Comparison of ENCODE assay signal across 16 cellular contexts in the genomic region with DNA sequence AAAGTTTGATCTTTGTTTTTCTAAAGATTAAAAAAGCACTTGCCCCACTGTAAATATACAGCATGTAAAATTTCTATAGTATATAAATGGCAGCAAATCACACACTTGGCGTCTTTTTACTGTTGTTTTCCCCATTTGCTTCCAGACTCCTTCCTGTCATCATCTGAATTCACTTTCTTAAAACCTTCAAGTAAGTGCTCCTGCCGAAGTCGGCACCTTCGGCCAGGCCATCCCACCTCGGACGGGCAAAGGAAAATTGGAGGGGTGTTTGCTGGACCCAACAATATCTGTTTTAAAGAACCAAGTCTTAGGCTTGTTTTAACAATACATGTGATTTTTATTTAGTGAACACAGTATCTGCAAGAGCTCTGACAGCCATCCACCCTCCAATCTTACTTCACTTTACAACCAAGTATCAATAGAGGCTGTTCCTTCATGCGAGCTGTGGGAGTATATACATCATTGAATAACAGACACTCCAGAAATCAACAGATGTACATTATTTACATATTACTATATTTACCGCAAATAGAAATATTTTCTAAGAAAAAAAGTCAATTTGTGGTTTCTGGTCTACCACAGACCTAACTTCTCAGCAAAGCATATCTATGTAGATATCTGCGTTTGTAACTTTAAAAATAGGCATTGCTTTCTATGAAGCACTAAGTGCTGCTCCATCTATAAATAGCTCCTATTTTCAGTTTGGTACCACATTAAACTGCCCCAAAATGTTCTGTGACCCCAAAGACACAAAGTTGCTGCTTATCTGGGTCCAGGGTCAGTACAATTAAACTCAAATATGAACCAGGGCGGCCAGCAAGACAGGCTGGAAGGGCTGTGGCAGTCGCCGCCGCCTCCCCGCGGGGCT. TPM values are rescaled to one million over a fixed set of nuclear protein-coding genes. Genes with fewer than 3 reads are reported as not detected.
A peak's percentile ranks its signal among the peaks of the same experiment; 100 is the strongest.
DNase-seq lines count a peak whose midpoint lies in the region; ATAC-seq, FAIRE-seq and TF ChIP-seq lines count a peak whose summit lies in the region.
"Had no signal": no experiment of that assay in that cellular context is flagged by ENCODE, and none has a peak within 500 bp of the region (broad histone marks: within the 10 kb centered on the region; RNA-seq: fewer than 3 reads in every experiment).

No MANE protein-coding gene starts in this region.

- peak; percentile 74 for ATAC-seq in HG02678 (IDR thresholded peaks at IDR 0.05; ENCODE audit: unreplicated experiment)
- no peak for ATAC-seq in K562
- ATAC-seq in HG03460 (IDR thresholded peaks at IDR 0.05; ENCODE audit: unreplicated experiment), result no peak

- H3K4me3 ChIP-seq in mammary epithelial cell (replicated peaks in 1 of 3; ENCODE audit: insufficient read depth in 1 of 3, low read depth in 2 of 3, low read length in 3 of 3), result no peak overlapping the region
- H3K4me3 ChIP-seq in K562, result no peak overlapping the region
- H3K4me3 ChIP-seq in thyroid gland (replicated peaks in 1 of 3), result no peak overlapping the region
- H3K4me3 ChIP-seq: HAP-1, prostate gland had no signal

- no peaks in the 10 kb centered on the region for H3K9me3 Mint-ChIP-seq in MCF 10A (ENCODE audit: unreplicated experiment)
- H3K9me3 Mint-ChIP-seq: activated T-helper 1 cell treated with anti-CD3 and anti-CD28 coated beads, Interleukin-12 subunit alpha, Interleukin-12 subunit beta, Interleukin-2, Interleukin-4 antibody, amounts not matched to agents 30 ng/mL and 10 ng/mL and 1 ng/mL, durations not matched to agents 14 hours and 24 hours and 36 hours had no signal

- TF ChIP-seq CTCF in mammary epithelial cell (conservative IDR thresholded peaks at IDR 0.05 in 1 of 2, IDR thresholded peaks at IDR 0.05 in 1 of 2; ENCODE audit: extremely low read depth in 1 of 2, insufficient read depth in 1 of 2, low read depth in 1 of 2, low read length in 2 of 2) (no peak), MCF 10A (IDR thresholded peaks at IDR 0.05; ENCODE audit: unreplicated experiment) (no peak), K562 (IDR thresholded peaks at IDR 0.05 in 2 of 3, conservative IDR thresholded peaks at IDR 0.05 in 1 of 3; ENCODE audit: insufficient read depth in 2 of 3, low read depth in 1 of 3, low read length in 3 of 3) (no peak), thyroid gland (IDR thresholded peaks at IDR 0.05) (no peak)

- BruUV-seq in mammary epithelial cell (replicated peaks; lab: Mats Ljungman, UMichigan) (TSS peak; percentile 31), MCF 10A (replicated peaks; lab: Mats Ljungman, UMichigan) (no TSS peak), K562 (replicated peaks; lab: Mats Ljungman, UMichigan) (no TSS peak)

- no peaks in the 10 kb centered on the region for H3K27me3 ChIP-seq in mammary epithelial cell (ENCODE audit: insufficient read depth, low read length)
- H3K27me3 ChIP-seq in K562 (ENCODE audit: control insufficient read depth in 2 of 2, insufficient read depth in 2 of 2, low read length in 2 of 2), result no peaks in the 10 kb centered on the region
- no peaks in the 10 kb centered on the region for H3K27me3 ChIP-seq in thyroid gland
- H3K27me3 ChIP-seq: brain microvascular endothelial cell had no signal

- WGBS in mammary epithelial cell (ENCODE audit: low coverage, missing lambda C conversion rate), result 91% methylated on average over 15 of the region's 15 CpGs
- WGBS in K562 (ENCODE audit: insufficient coverage, low coverage, missing lambda C conversion rate), result 78% methylated on average over 15 of the region's 15 CpGs
- WGBS in thyroid gland, 2 donors, result 79 to 88% methylated on average over 15 of the region's 15 CpGs

- CTCF ChIA-PET in mammary epithelial cell (lab: Charles Lee; ENCODE audit: low non-redundant PET), result no interaction called here
- CTCF ChIA-PET in MCF 10A (lab: Yijun Ruan, JAX), result interaction anchor here (4.0 kb wide), 1 partner anchor 162 kb away, joined by 37 read pairs; no protein-coding TSS in a partner anchor
- CTCF ChIA-PET in K562 (lab: Yijun Ruan, JAX; ENCODE audit: low intra/inter-chr PET ratio), result interaction anchor here (1.1 kb wide), 1 partner anchor 165 kb away, joined by 3 read pairs; no protein-coding TSS in a partner anchor

- no peak overlapping the region for H3K27ac Mint-ChIP-seq in MCF 10A (ENCODE audit: low read depth, unreplicated experiment)
- H3K27ac Mint-ChIP-seq: activated T-helper 1 cell treated with anti-CD3 and anti-CD28 coated beads, Interleukin-12 subunit alpha, Interleukin-12 subunit beta, Interleukin-2, Interleukin-4 antibody, amounts not matched to agents 30 ng/mL and 10 ng/mL and 1 ng/mL, durations not matched to agents 14 hours and 24 hours and 36 hours had no signal

- TF ChIP-seq EP300 in K562 (IDR thresholded peaks at IDR 0.05; ENCODE audit: low read length), result no peak

- no peak for FAIRE-seq in K562 (lab: Jason Lieb, UNC)

- no peak for TF ChIP-seq POLR2A in K562 (conservative IDR thresholded peaks at IDR 0.05)
- TF ChIP-seq POLR2A in thyroid gland (IDR thresholded peaks at IDR 0.05), result no peak

- DNase-seq in mammary epithelial cell (no peak), MCF 10A (ENCODE audit: unreplicated experiment) (no peak), K562 (ENCODE audit: extremely low read depth in 1 of 4, low spot score in 3 of 4) (no peak), thyroid gland (no peak), NCI-H1930 (lab: John Stamatoyannopoulos, UW) (no peak)
- no peak for DNase-seq in activated CD4-positive, alpha-beta T cell treated with anti-CD3 and anti-CD28 coated beads, Interleukin-2, amount 50 U/mL, for 48 hours
- DNase-seq: brain microvascular endothelial cell; midbrain; stimulated activated CD4-positive, alpha-beta T cell treated with anti-CD3 and anti-CD28 coated beads, Interleukin-4, amount 100 ng/mL, for 1 hour; substantia nigra had no signal

- H3K9me3 ChIP-seq in mammary epithelial cell (replicated peaks; ENCODE audit: insufficient read depth, low read length) (no peaks in the 10 kb centered on the region), K562 (replicated peaks; ENCODE audit: control insufficient read depth, insufficient read depth, low read depth, low read length) (no peaks in the 10 kb centered on the region), thyroid gland (no peaks in the 10 kb centered on the region)
- H3K9me3 ChIP-seq: HAP-1, prostate gland had no signal

- H3K4me1 ChIP-seq in mammary epithelial cell (ENCODE audit: insufficient read depth, low read length) (no peaks in the 10 kb centered on the region), K562 (replicated peaks in 1 of 2; ENCODE audit: control insufficient read depth in 2 of 2, insufficient read depth in 2 of 2, low read length in 2 of 2) (peaks cover 0 to 11% of the 10 kb centered on the region in 2 experiments; a peak in 1 of 5 replicates), thyroid gland (peaks cover 0 to 5% of the 10 kb centered on the region in 2 donors)
- H3K4me1 ChIP-seq: HAP-1, prostate gland had no signal

- H3K4me3 Mint-ChIP-seq in MCF 10A (ENCODE audit: unreplicated experiment), result no peak overlapping the region
- H3K4me3 Mint-ChIP-seq: activated T-helper 1 cell treated with anti-CD3 and anti-CD28 coated beads, Interleukin-12 subunit alpha, Interleukin-12 subunit beta, Interleukin-2, Interleukin-4 antibody, amounts not matched to agents 30 ng/mL and 10 ng/mL and 1 ng/mL, durations not matched to agents 14 hours and 24 hours and 36 hours had no signal

- H3K79me2 ChIP-seq in mammary epithelial cell (ENCODE audit: insufficient read depth, low read length) (no peaks in the 10 kb centered on the region), K562 (ENCODE audit: control insufficient read depth, insufficient read depth, low read length) (no peaks in the 10 kb centered on the region)

- dilution Hi-C loops in mammary epithelial cell (cut with HindIII; ENCODE audit: low sequenced_read_pairs), result no loop called here

- H3K4me1 Mint-ChIP-seq in MCF 10A (ENCODE audit: insufficient read depth, unreplicated experiment), result no peaks in the 10 kb centered on the region

- in situ Hi-C loops in mammary epithelial cell (cut with MboI; ENCODE audit: low sequenced_read_pairs in 2 of 2), result loop anchor here (5.0 kb wide), 1 partner anchor 161 kb away; no protein-coding TSS in a partner anchor
- in situ Hi-C loops in K562 (cut with MboI), result no loop called here

- peaks cover 51% of the 10 kb centered on the region for H3K36me3 Mint-ChIP-seq in MCF 10A (ENCODE audit: insufficient read depth, unreplicated experiment)

- H2AFZ ChIP-seq in mammary epithelial cell (ENCODE audit: low read depth, low read length) (no peak overlapping the region), K562 (ENCODE audit: low read depth, low read length) (no peak overlapping the region)

- POLR2A ChIA-PET in MCF 10A (lab: Yijun Ruan, JAX), result no interaction called here
- POLR2A ChIA-PET in K562 (lab: Yijun Ruan, JAX), result interaction anchor here (0.6 to 1.4 kb wide), 2 partner anchors 21 to 153 kb away, joined by 3 read pairs; a partner anchor contains a TSS

- H3K9ac ChIP-seq in mammary epithelial cell (ENCODE audit: insufficient read depth, low read length) (no peak overlapping the region), K562 (ENCODE audit: insufficient read depth in 1 of 2, low read depth in 2 of 2, low read length in 2 of 2) (no peak overlapping the region)

- no peaks in the 10 kb centered on the region for H4K20me1 ChIP-seq in mammary epithelial cell (ENCODE audit: insufficient read depth, low read length)
- H4K20me1 ChIP-seq in K562 (replicated peaks; ENCODE audit: control insufficient read depth, insufficient read depth, low read length), result 0 out of 2 replicates have a peak, but pooled peaks cover 8% of the 10 kb centered on the region

- H3K27me3 Mint-ChIP-seq in MCF 10A (ENCODE audit: insufficient read depth, unreplicated experiment), result no peaks in the 10 kb centered on the region

- no peak overlapping the region for H3K4me2 ChIP-seq in mammary epithelial cell (ENCODE audit: insufficient read depth, low read depth, low read length)
- no peak overlapping the region for H3K4me2 ChIP-seq in K562 (ENCODE audit: insufficient read depth, low read length)

- H3K27ac ChIP-seq in mammary epithelial cell (ENCODE audit: insufficient read depth, low read depth, low read length), result no peak overlapping the region
- H3K27ac ChIP-seq in K562 (ENCODE audit: extremely low read depth, low read depth, low read length), result no peak overlapping the region
- H3K27ac ChIP-seq in thyroid gland, result peak overlapping the region in 2 of 3 donors; percentile 51 to 55
- H3K27ac ChIP-seq: brain microvascular endothelial cell, epithelial cell of prostate, prostate gland had no signal

- H3K9me1 ChIP-seq in K562 (ENCODE audit: control insufficient read depth, insufficient read depth, low read length), result no peaks in the 10 kb centered on the region

- intact Hi-C loops in mammary epithelial cell (cut with micrococcal nuclease), result loop anchor here (2.0 to 5.0 kb wide), 3 partner anchors 109 to 304 kb away; no protein-coding TSS in a partner anchor
- intact Hi-C loops in MCF 10A (cut with micrococcal nuclease), result no loop called here
- intact Hi-C loops in K562 (cut with micrococcal nuclease), result no loop called here
- intact Hi-C loops in thyroid gland (cut with DNase I), result no loop called here

- H3K36me3 ChIP-seq in mammary epithelial cell (ENCODE audit: insufficient read depth, low read length) (peaks cover 14% of the 10 kb centered on the region), K562 (ENCODE audit: control insufficient read depth, insufficient read depth, low read length) (peaks cover 79% of the 10 kb centered on the region; the same call in 2 of the 3 replicates), thyroid gland (peaks cover 26 to 27% of the 10 kb centered on the region in 2 donors)
- H3K36me3 ChIP-seq: prostate gland had no signal

- TF ChIP-seq RAD21 in K562 (CRISPR knock-in tag; conservative IDR thresholded peaks at IDR 0.05 in 1 of 2, IDR thresholded peaks at IDR 0.05 in 1 of 2), result no peak

RNA-seq across cellular contexts. Expression of a gene that starts 56.9 kb away (rescaled TPM):
- 1 to 10 TPM; 7.7 to 8.6 TPM for total RNA-seq in mammary epithelial cell
- 2.3 TPM for polyA plus RNA-seq in mammary epithelial cell
- polyA minus RNA-seq in mammary epithelial cell, result 7.7 TPM
- total RNA-seq in MCF 10A (2022), result 10.0 and 11.6 TPM in 2 replicates
- 26.4 and 32.0 TPM in 2 replicates for total RNA-seq in K562 (2011; cell fraction: chromatin; rRNA removed; ENCODE audit: low replicate concordance)
- 12.8 and 13.8 TPM in 2 replicates for total RNA-seq in K562 (2011; cell fraction: nucleolus; rRNA removed)
- total RNA-seq in K562 (2011; cell fraction: nucleoplasm; rRNA removed), result 19.7 and 25.3 TPM in 2 replicates
- 5.4 and 8.2 TPM in 2 replicates for total RNA-seq in K562 (2014; rRNA removed)
- total RNA-seq in K562 (2014; rRNA removed; fragmentation: Illumina TruSeq; extraction: Trizol), result 7.4 and 8.2 TPM in 2 replicates
- total RNA-seq in K562 (2015; rRNA removed; fragmentation: Illumina TruSeq; extraction: Trizol), result 6.6 and 7.0 TPM in 2 replicates
- total RNA-seq in K562 (2021), result 15.3 and 16.1 TPM in 2 replicates
- 4.8 and 6.3 TPM in 2 replicates for polyA plus RNA-seq in K562 (2011; rRNA removed)
- polyA plus RNA-seq in K562 (2011; cell fraction: cytosol; rRNA removed), result 3.6 and 3.9 TPM in 2 replicates
- 10.5 and 13.4 TPM in 2 replicates for polyA plus RNA-seq in K562 (2011; cell fraction: nucleus; rRNA removed)
- 7.5 and 8.2 TPM in 2 replicates for polyA plus RNA-seq in K562 (2012)
- polyA plus RNA-seq in K562 (2014; fragmentation: Illumina TruSeq; extraction: Trizol), result 11.2 and 12.7 TPM in 2 replicates
- polyA plus RNA-seq in K562 (2014; fragmentation: Nextera tagmentation; extraction: Ambion mirVana), result 1 to 10 TPM; 2.1 to 4.1 TPM
- 6.0 and 7.2 TPM in 2 replicates for polyA plus RNA-seq in K562 (2014; rRNA removed)
- 7.5 and 9.2 TPM in 2 replicates for polyA minus RNA-seq in K562 (2011; rRNA and poly(A)+ RNA removed)
- 7.7 and 9.3 TPM in 2 replicates for polyA minus RNA-seq in K562 (2011; cell fraction: cytosol; rRNA and poly(A)+ RNA removed)
- 4.6 and 5.9 TPM in 2 replicates for polyA minus RNA-seq in K562 (2011; cell fraction: nucleus; rRNA and poly(A)+ RNA removed)
- 10 to 100 TPM in 3 of 4 donors, 1 to 10 TPM in 1; 9.9 to 14.7 (median 10.6) TPM for total RNA-seq in thyroid gland

Comparison
In these comparisons a context has a peak if more than half of its experiments do, and no peak if none do; other contexts are left out.
1. H3K27ac ChIP-seq: peak in thyroid gland (2 of 3); none in mammary epithelial cell (single experiment) and K562 (single experiment).